ENCODE assay signal across 22 cellular contexts in the genomic region with DNA sequence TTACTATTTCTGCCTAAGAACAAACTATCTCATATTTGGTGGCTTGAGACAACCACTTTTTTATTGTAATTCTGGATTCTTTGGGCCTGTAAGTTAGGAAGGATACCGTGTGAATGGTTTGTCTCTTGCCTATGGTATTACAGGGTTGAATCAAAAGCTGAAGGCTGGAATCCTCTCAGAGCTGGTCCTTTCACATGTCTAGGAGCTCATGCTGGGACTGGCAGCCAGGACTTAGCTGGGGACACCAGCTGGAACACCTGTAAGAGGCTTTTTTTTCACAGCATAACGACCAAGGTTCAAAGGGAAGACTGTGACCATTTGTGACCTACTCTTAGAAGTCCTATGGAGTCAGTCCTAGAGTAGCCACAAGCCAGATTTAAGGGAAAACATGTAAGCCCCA.
"Had no signal": no experiment of that assay in that cellular context is flagged by ENCODE, and none has a peak within 500 bp of the region (broad histone marks: within the 10 kb centered on the region; RNA-seq: fewer than 3 reads in every experiment).

No MANE protein-coding gene starts in this region.

- H3K4me1 Mint-ChIP-seq: naive thymus-derived CD8-positive, alpha-beta T cell; nephron progenitor cell; stimulated activated effector memory CD8-positive, alpha-beta T cell treated with anti-CD3 and anti-CD28 coated beads, Interleukin-12 subunit alpha, Interleukin-12 subunit beta, amount 100 ng/mL, for 72 hours had no signal

- H3K9me3 Mint-ChIP-seq: nephron progenitor cell had no signal

- H3K9me3 ChIP-seq: ovary, psoas muscle, sigmoid colon, thyroid gland, vagina had no signal

- H3K36me3 ChIP-seq: ovary, sigmoid colon, stomach, thyroid gland, vagina had no signal

- H3K4me1 ChIP-seq: psoas muscle, sigmoid colon, stomach, thyroid gland, vagina had no signal

- H3K27me3 ChIP-seq: ovary, sigmoid colon, stomach, thyroid gland, vagina had no signal

- H3K4me3 ChIP-seq: coronary artery, ovary, psoas muscle, sigmoid colon, stomach, thyroid gland, vagina had no signal

- H3K27me3 Mint-ChIP-seq: effector memory CD8-positive, alpha-beta T cell; naive thymus-derived CD8-positive, alpha-beta T cell had no signal

- H3K4me3 Mint-ChIP-seq: effector memory CD8-positive, alpha-beta T cell; naive thymus-derived CD8-positive, alpha-beta T cell; nephron progenitor cell; stimulated activated effector memory CD8-positive, alpha-beta T cell treated with anti-CD3 and anti-CD28 coated beads, Interleukin-12 subunit alpha, Interleukin-12 subunit beta, amount 100 ng/mL, for 72 hours had no signal

- H3K36me3 Mint-ChIP-seq: naive thymus-derived CD8-positive, alpha-beta T cell; stimulated activated effector memory CD8-positive, alpha-beta T cell treated with anti-CD3 and anti-CD28 coated beads, Interleukin-12 subunit alpha, Interleukin-12 subunit beta, amount 100 ng/mL, for 72 hours had no signal

- ATAC-seq: effector memory CD8-positive, alpha-beta T cell; left lobe of liver; naive thymus-derived CD8-positive, alpha-beta T cell; psoas muscle; right cardiac atrium; stimulated activated effector memory CD8-positive, alpha-beta T cell treated with anti-CD3 and anti-CD28 coated beads, Interleukin-12 subunit alpha, Interleukin-12 subunit beta, amount 100 ng/mL, for 72 hours had no signal

- DNase-seq: effector memory CD8-positive, alpha-beta T cell; hypothalamus; kidney; mammary epithelial cell; naive thymus-derived CD8-positive, alpha-beta T cell; nephron progenitor cell; occipital lobe; ovary; posterior cingulate gyrus; psoas muscle; right cardiac atrium; sigmoid colon; stimulated activated CD4-positive, alpha-beta T cell treated with anti-CD3 and anti-CD28 coated beads, Interleukin-2, amount 100 ng/mL, for 24 hours; stimulated activated CD4-positive, alpha-beta T cell treated with anti-CD3 and anti-CD28 coated beads, Interleukin-4, amount 100 ng/mL, for 24 hours; stimulated activated naive CD4-positive, alpha-beta T cell treated with Interleukin-2 at 50 U/mL for 16 hours; stomach; thyroid gland; trophoblast cell had no signal

- H3K27ac Mint-ChIP-seq: effector memory CD8-positive, alpha-beta T cell; naive thymus-derived CD8-positive, alpha-beta T cell; nephron progenitor cell; stimulated activated effector memory CD8-positive, alpha-beta T cell treated with anti-CD3 and anti-CD28 coated beads, Interleukin-12 subunit alpha, Interleukin-12 subunit beta, amount 100 ng/mL, for 72 hours had no signal

- H3K27ac ChIP-seq: coronary artery, ovary, psoas muscle, sigmoid colon, stomach, thyroid gland, vagina had no signal
